Comparison of ENCODE assay signal across 16 cellular contexts in the genomic region with DNA sequence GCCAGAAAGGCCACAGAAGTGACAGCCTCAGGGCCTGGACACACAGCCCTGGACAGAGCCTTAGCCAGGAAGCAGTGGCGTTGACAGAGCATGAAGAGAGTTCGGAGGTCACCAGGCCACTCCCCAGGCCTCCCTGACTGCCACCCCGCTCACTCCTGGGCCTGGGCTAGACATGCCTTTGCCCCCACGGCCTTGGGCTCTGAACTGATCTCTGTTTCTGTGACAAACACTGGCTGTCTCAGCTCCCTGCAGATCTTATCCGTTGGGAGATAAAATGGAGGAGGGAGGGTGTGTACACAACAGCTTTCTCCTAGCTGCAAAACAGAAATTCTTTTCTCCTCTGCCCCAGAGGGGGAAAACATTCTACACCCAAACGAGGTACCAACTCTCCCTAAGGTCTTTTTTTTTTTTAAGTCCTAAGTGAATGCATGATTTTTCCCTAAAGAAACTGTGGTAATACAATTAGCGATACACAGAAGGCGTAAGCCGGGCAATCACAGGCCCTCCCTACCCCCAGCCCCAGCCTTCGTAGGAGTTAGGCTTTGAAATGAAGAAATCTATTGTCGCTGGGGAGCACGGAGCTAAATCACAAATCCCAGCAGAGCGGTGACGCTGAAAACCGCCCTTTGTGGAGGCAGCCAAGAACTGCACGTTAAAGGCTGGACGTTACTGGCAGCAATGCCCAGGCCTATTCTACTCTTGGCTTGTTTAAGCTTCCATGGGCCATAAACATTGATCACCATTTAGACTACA. TPM values are rescaled to one million over a fixed set of nuclear protein-coding genes. Genes with fewer than 3 reads are reported as not detected.
DNase-seq lines count a peak whose midpoint lies in the region; ATAC-seq and TF ChIP-seq lines count a peak whose summit lies in the region.
"Had no signal": no experiment of that assay in that cellular context is flagged by ENCODE, and none has a peak within 500 bp of the region (broad histone marks: within the 10 kb centered on the region; RNA-seq: fewer than 3 reads in every experiment).

No MANE protein-coding gene starts in this region.

- peaks cover 11% of the 10 kb centered on the region for H3K36me3 Mint-ChIP-seq in type B pancreatic cell
- no peaks in the 10 kb centered on the region for H3K36me3 Mint-ChIP-seq in CD8-positive, alpha-beta T cell

- H3K4me1 Mint-ChIP-seq in type B pancreatic cell (ENCODE audit: unreplicated experiment) = peaks cover 66% of the 10 kb centered on the region
- no peaks in the 10 kb centered on the region for H3K4me1 Mint-ChIP-seq in CD8-positive, alpha-beta T cell (ENCODE audit: low read depth)

- ATAC-seq in left ventricle myocardium superior = no peak
- ATAC-seq in CD8-positive, alpha-beta T cell = no peak
- ATAC-seq: A549 had no signal

- CTCF ChIA-PET in CD8-positive, alpha-beta T cell (lab: Charles Lee) = no interaction called here

- peaks cover 10% of the 10 kb centered on the region for H3K4me1 ChIP-seq in cardiac muscle cell (ENCODE audit: low read depth)
- H3K4me1 ChIP-seq in vagina = no peaks in the 10 kb centered on the region
- no peaks in the 10 kb centered on the region for H3K4me1 ChIP-seq in CD8-positive, alpha-beta T cell (ENCODE audit: insufficient read depth, low read length)
- H3K4me1 ChIP-seq: A549 had no signal

- peak overlapping the region; percentile 85 for H3K27ac Mint-ChIP-seq in type B pancreatic cell
- H3K27ac Mint-ChIP-seq in CD8-positive, alpha-beta T cell = no peak overlapping the region
- H3K27ac Mint-ChIP-seq: dendritic cell treated with granulocyte-macrophage colony-stimulating factor and Interleukin-4, amounts not matched to agents 40 ng/mL and 50 ng/mL, for 4 days had no signal

- H3K4me3 ChIP-seq in cardiac muscle cell (no peak overlapping the region), neural cell (ENCODE audit: low read length) (peak overlapping the region; percentile 45), vagina (no peak overlapping the region)
- H3K4me3 ChIP-seq in CD8-positive, alpha-beta T cell (ENCODE audit: low read depth, low read length) = no peak overlapping the region
- H3K4me3 ChIP-seq: A549 had no signal

- intact Hi-C loops in left ventricle myocardium superior (cut with micrococcal nuclease) (no loop called here), vagina (cut with DNase I) (no loop called here)
- intact Hi-C loops in CD8-positive, alpha-beta T cell (cut with DNase I, micrococcal nuclease) = no loop called here

- no peak for TF ChIP-seq EP300 in neural cell (conservative IDR thresholded peaks at IDR 0.05; ENCODE audit: poor library complexity, severe bottlenecking)

- no peaks in the 10 kb centered on the region for H3K9me2 ChIP-seq in neural cell (ENCODE audit: insufficient read depth, low read length)

- no peak for TF ChIP-seq CTCF in cardiac muscle cell (IDR thresholded peaks at IDR 0.05; ENCODE audit: low read depth, low read length)
- peak; percentile 37 for TF ChIP-seq CTCF in neural cell (IDR thresholded peaks at IDR 0.05; ENCODE audit: poor library complexity, severe bottlenecking)
- TF ChIP-seq CTCF in type B pancreatic cell (conservative IDR thresholded peaks at IDR 0.05) = peak; percentile 34
- TF ChIP-seq CTCF in vagina (IDR thresholded peaks at IDR 0.05) = no peak
- no peak for TF ChIP-seq CTCF in CD8-positive, alpha-beta T cell (IDR thresholded peaks at IDR 0.05)

- H3F3A ChIP-seq in neural cell (ENCODE audit: insufficient read depth, low read length, poor library complexity, severe bottlenecking) = no peaks in the 10 kb centered on the region

- H3K36me3 ChIP-seq in cardiac muscle cell (no peaks in the 10 kb centered on the region), neural cell (ENCODE audit: insufficient read depth, low read length) (no peaks in the 10 kb centered on the region), vagina (no peaks in the 10 kb centered on the region)
- H3K36me3 ChIP-seq in CD8-positive, alpha-beta T cell (ENCODE audit: insufficient read depth, low read length) = no peaks in the 10 kb centered on the region

- H3K27me3 ChIP-seq in cardiac muscle cell (peaks cover 9% of the 10 kb centered on the region), neural cell (ENCODE audit: insufficient read depth, low read depth, low read length) (no peaks in the 10 kb centered on the region), vagina (no peaks in the 10 kb centered on the region)
- no peaks in the 10 kb centered on the region for H3K27me3 ChIP-seq in CD8-positive, alpha-beta T cell (ENCODE audit: insufficient read depth, low read length)

- H2AFZ ChIP-seq in neural cell (ENCODE audit: low read depth, low read length) = no peak overlapping the region

- TF ChIP-seq POLR2A in vagina (IDR thresholded peaks at IDR 0.05) = no peak

- POLR2A ChIA-PET in CD8-positive, alpha-beta T cell (lab: Charles Lee) = interaction anchor here (0.6 kb wide), 1 partner anchor 25 kb away, joined by 4 read pairs; no protein-coding TSS in a partner anchor

- peaks cover 4% of the 10 kb centered on the region for H3K9me3 Mint-ChIP-seq in type B pancreatic cell
- no peaks in the 10 kb centered on the region for H3K9me3 Mint-ChIP-seq in CD8-positive, alpha-beta T cell
- H3K9me3 Mint-ChIP-seq: dendritic cell treated with granulocyte-macrophage colony-stimulating factor and Interleukin-4, amounts not matched to agents 40 ng/mL and 50 ng/mL, for 4 days; H9 had no signal

- peak overlapping the region; percentile 53 for H3K4me2 ChIP-seq in neural cell (ENCODE audit: low read length)
- H3K4me2 ChIP-seq: A549 had no signal

- peak; percentile 25 for TF ChIP-seq RAD21 in neural cell (conservative IDR thresholded peaks at IDR 0.05)

- no peaks in the 10 kb centered on the region for H3K27me3 Mint-ChIP-seq in type B pancreatic cell
- H3K27me3 Mint-ChIP-seq in CD8-positive, alpha-beta T cell (ENCODE audit: low read depth) = peaks cover 2% of the 10 kb centered on the region
- H3K27me3 Mint-ChIP-seq: dendritic cell treated with granulocyte-macrophage colony-stimulating factor and Interleukin-4, amounts not matched to agents 40 ng/mL and 50 ng/mL, for 4 days had no signal

- H3K4me3 Mint-ChIP-seq in type B pancreatic cell = peak overlapping the region; percentile 50
- no peak overlapping the region for H3K4me3 Mint-ChIP-seq in CD8-positive, alpha-beta T cell
- H3K4me3 Mint-ChIP-seq: dendritic cell treated with granulocyte-macrophage colony-stimulating factor and Interleukin-4, amounts not matched to agents 40 ng/mL and 50 ng/mL, for 4 days; H9 had no signal

- H3K9me3 ChIP-seq in cardiac muscle cell (ENCODE audit: low read depth) (no peaks in the 10 kb centered on the region), neural cell (ENCODE audit: low read length) (no peaks in the 10 kb centered on the region), vagina (no peaks in the 10 kb centered on the region)
- no peaks in the 10 kb centered on the region for H3K9me3 ChIP-seq in CD8-positive, alpha-beta T cell (ENCODE audit: low read length)
- H3K9me3 ChIP-seq: A549 had no signal

- H3K79me2 ChIP-seq in neural cell (replicated peaks; ENCODE audit: insufficient read depth, low read length) = peaks cover 37% of the 10 kb centered on the region

- peak overlapping the region; percentile 56 for H3K27ac ChIP-seq in cardiac muscle cell
- peak overlapping the region; percentile 69 for H3K27ac ChIP-seq in neural cell (ENCODE audit: low read length)
- no peak overlapping the region for H3K27ac ChIP-seq in vagina
- H3K27ac ChIP-seq in CD8-positive, alpha-beta T cell (ENCODE audit: low read depth, low read length) = no peak overlapping the region
- H3K27ac ChIP-seq: A549 had no signal

- no peaks in the 10 kb centered on the region for H4K20me1 ChIP-seq in neural cell (ENCODE audit: insufficient read depth)

- peak overlapping the region; percentile 49 for H3K9ac ChIP-seq in neural cell (ENCODE audit: low read length)

- peak in 1 of 2 donors; percentile 43 for DNase-seq in cardiac muscle cell (ENCODE audit: low read depth in 1 of 2, low spot score in 1 of 2)
- DNase-seq in left ventricle myocardium superior = no peak
- peak; percentile 82 for DNase-seq in globus pallidus (ENCODE audit: low spot score)
- DNase-seq in type B pancreatic cell (ENCODE audit: extremely low spot score, unreplicated experiment) = no peak
- DNase-seq in NCI-H2171 (lab: John Stamatoyannopoulos, UW) = no peak
- no peak for DNase-seq in vagina (ENCODE audit: extremely low spot score in 2 of 2)
- DNase-seq in CD8-positive, alpha-beta T cell = no peak
- DNase-seq: H9; NCI-H1694; NCI-H510A; stimulated activated CD4-positive, alpha-beta T cell treated with anti-CD3 and anti-CD28 coated beads, Interleukin-4, amount 100 ng/mL, for 1 hour; stimulated activated naive CD4-positive, alpha-beta T cell; T-helper 2 cell had no signal

TF ChIP-seq in neural cell, 6 proteins besides CTCF, POLR2A, EP300 and RAD21 (continues in another document):
- TF ChIP-seq, protein P1, sequence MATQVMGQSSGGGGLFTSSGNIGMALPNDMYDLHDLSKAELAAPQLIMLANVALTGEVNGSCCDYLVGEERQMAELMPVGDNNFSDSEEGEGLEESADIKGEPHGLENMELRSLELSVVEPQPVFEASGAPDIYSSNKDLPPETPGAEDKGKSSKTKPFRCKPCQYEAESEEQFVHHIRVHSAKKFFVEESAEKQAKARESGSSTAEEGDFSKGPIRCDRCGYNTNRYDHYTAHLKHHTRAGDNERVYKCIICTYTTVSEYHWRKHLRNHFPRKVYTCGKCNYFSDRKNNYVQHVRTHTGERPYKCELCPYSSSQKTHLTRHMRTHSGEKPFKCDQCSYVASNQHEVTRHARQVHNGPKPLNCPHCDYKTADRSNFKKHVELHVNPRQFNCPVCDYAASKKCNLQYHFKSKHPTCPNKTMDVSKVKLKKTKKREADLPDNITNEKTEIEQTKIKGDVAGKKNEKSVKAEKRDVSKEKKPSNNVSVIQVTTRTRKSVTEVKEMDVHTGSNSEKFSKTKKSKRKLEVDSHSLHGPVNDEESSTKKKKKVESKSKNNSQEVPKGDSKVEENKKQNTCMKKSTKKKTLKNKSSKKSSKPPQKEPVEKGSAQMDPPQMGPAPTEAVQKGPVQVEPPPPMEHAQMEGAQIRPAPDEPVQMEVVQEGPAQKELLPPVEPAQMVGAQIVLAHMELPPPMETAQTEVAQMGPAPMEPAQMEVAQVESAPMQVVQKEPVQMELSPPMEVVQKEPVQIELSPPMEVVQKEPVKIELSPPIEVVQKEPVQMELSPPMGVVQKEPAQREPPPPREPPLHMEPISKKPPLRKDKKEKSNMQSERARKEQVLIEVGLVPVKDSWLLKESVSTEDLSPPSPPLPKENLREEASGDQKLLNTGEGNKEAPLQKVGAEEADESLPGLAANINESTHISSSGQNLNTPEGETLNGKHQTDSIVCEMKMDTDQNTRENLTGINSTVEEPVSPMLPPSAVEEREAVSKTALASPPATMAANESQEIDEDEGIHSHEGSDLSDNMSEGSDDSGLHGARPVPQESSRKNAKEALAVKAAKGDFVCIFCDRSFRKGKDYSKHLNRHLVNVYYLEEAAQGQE (IDR thresholded peaks at IDR 0.05; ENCODE audit: borderline replicate concordance) = no peak
- TF ChIP-seq POLR2AphosphoS5 (IDR thresholded peaks at IDR 0.05) (no peak), MXI1 (conservative IDR thresholded peaks at IDR 0.05; ENCODE audit: poor library complexity, severe bottlenecking) (no peak)

RNA-seq across cellular contexts. Expression of gene SRGAP3, which starts 45.0 kb away (rescaled TPM):
- total RNA-seq in cardiac muscle cell = 4.9 and 15.7 TPM in 2 replicates
- polyA plus RNA-seq in cardiac muscle cell = 6.0 and 10.8 TPM in 2 replicates
- 6.4 TPM for total RNA-seq in left ventricle myocardium superior
- 31.5 and 45.6 TPM in 2 replicates for polyA plus RNA-seq in neural cell
- 154 and 207 TPM in 2 replicates for polyA minus RNA-seq in neural cell
- total RNA-seq in type B pancreatic cell (ENCODE audit: low replicate concordance) = 20.6 and 41.7 TPM in 2 replicates
- 20.6 TPM for total RNA-seq in vagina
- total RNA-seq in CD8-positive, alpha-beta T cell = 1 to 10 TPM; 2.2 to 2.3 TPM

Comparison
In these comparisons a context has a peak if more than half of its experiments do, and no peak if none do; other contexts are left out.
1. H3K27ac ChIP-seq: peak in cardiac muscle cell (single experiment) and neural cell (single experiment); none in vagina (single experiment) and CD8-positive, alpha-beta T cell (single experiment).
2. CTCF ChIP-seq: peak in neural cell (single experiment) and type B pancreatic cell (single experiment); none in cardiac muscle cell (single experiment), vagina (0 of 3) and CD8-positive, alpha-beta T cell (single experiment).